1 cellular context compared by ENCODE assay signal in the genomic region with DNA sequence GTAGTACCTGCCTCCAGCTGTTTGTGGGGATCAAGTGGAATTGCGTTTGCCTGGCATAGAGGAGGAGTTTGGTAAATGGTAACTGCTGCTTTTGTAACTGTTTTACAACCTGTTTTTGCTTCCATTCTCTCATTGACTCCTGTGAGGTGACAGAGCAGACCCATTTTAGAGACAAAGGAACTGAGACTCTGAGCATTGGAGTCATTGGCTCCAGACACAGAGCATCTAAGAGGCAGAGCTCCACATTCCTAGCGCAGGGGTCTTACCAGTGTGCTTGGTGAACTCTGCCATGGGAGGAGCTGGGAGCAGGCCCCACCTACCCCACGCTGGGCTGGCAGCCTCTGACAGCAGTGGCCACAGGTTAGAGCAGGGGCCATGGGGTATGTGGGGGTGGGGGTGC.
TF ChIP-seq lines count a peak whose summit lies in the region.

No MANE protein-coding gene starts in this region.

TF ChIP-seq in K562, 482 proteins besides CTCF, POLR2A, EP300 and RAD21:
- TF ChIP-seq KDM1A (IDR thresholded peaks at IDR 0.05), result 0 out of 4 replicates have a peak, but pooled peaks of 1 of the 2 experiments have one; percentile 28
- TF ChIP-seq HDAC2 (IDR thresholded peaks at IDR 0.05), result 0 out of 2 replicates have a peak, but pooled peaks have one; percentile 16
- no peak for TF ChIP-seq DIDO1 (tag; IDR thresholded peaks at IDR 0.05; ENCODE audit: low read depth)
